Comparison of ENCODE assay signal across 5 cellular contexts in the genomic region with DNA sequence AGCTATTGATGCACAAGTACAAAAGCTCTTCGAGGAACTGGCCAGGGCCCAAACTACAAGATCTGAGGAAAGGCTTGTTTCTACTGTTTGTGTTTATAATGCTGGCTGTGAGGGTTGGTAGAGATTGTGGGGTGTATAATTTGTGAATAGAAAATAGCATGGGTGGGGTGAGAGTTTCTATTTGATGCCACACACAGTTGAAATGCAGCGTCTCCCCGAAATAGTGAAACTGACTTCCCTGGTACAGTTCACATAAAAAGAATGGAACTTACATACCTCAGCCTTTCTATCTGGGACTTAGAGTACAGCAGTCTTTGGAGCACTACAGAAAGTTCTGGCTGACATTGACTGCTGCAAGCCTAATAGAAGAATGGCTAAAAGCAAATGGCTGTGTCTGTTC.
"Had no signal": no experiment of that assay in that cellular context is flagged by ENCODE, and none has a peak within 500 bp of the region (broad histone marks: within the 10 kb centered on the region; RNA-seq: fewer than 3 reads in every experiment).

No MANE protein-coding gene starts in this region.

- H3K27ac ChIP-seq: GM23248 had no signal

- DNase-seq: GM23248, GOT3, H7, IMR-90 had no signal

- H3K9me3 ChIP-seq: HAP-1 had no signal

- H3K4me3 ChIP-seq: GM23248, HAP-1 had no signal

- H3K4me1 ChIP-seq: HAP-1 had no signal

- H2AFZ ChIP-seq: GM23248 had no signal

- H3K36me3 ChIP-seq: HAP-1 had no signal

- H3K9ac ChIP-seq: GM23248 had no signal
